ENCODE assay signal across 15 cellular contexts in genomic region chr7:2997014-2997413, GRCh38. TPM values are rescaled to one million over a fixed set of nuclear protein-coding genes. Genes with fewer than 3 reads are reported as not detected.
DNase-seq lines count a peak whose midpoint lies in the region; ATAC-seq, FAIRE-seq and TF ChIP-seq lines count a peak whose summit lies in the region.
"Had no signal": no experiment of that assay in that cellular context is flagged by ENCODE, and none has a peak within 500 bp of the region (broad histone marks: within the 10 kb centered on the region; RNA-seq: fewer than 3 reads in every experiment).

No MANE protein-coding gene starts in this region.

- no peak for ATAC-seq in activated naive CD8-positive, alpha-beta T cell treated with anti-CD3 and anti-CD28 coated beads, Interleukin-2, amount 10 ng/mL, durations not matched to agents 7 days and 5 days (ENCODE audit: low read depth)
- no peak for ATAC-seq in activated naive CD8-positive, alpha-beta T cell treated with anti-CD3 and anti-CD28 coated beads, Interleukin-2, amount 50 U/mL, for 24 hours
- no peak for ATAC-seq in GM19467 (IDR thresholded peaks at IDR 0.05; ENCODE audit: unreplicated experiment)
- ATAC-seq in upper lobe of left lung (ENCODE audit: low FRiP score in 2 of 2) = no peak
- ATAC-seq: GM12878 had no signal

- peaks cover 84% of the 10 kb centered on the region for H3K36me3 Mint-ChIP-seq in activated naive CD8-positive, alpha-beta T cell treated with anti-CD3 and anti-CD28 coated beads, Interleukin-2, amount 10 ng/mL, durations not matched to agents 7 days and 5 days
- H3K36me3 Mint-ChIP-seq in activated naive CD8-positive, alpha-beta T cell treated with anti-CD3 and anti-CD28 coated beads, Interleukin-2, amount 50 U/mL, for 24 hours (ENCODE audit: low read depth) = peaks cover 66% of the 10 kb centered on the region

- no peak overlapping the region for H3K4me3 Mint-ChIP-seq in activated naive CD8-positive, alpha-beta T cell treated with anti-CD3 and anti-CD28 coated beads, Interleukin-2, amount 10 ng/mL, durations not matched to agents 7 days and 5 days
- H3K4me3 Mint-ChIP-seq in activated naive CD8-positive, alpha-beta T cell treated with anti-CD3 and anti-CD28 coated beads, Interleukin-2, amount 50 U/mL, for 24 hours = no peak overlapping the region

- H3K27ac Mint-ChIP-seq in activated naive CD8-positive, alpha-beta T cell treated with anti-CD3 and anti-CD28 coated beads, Interleukin-2, amount 10 ng/mL, durations not matched to agents 7 days and 5 days = no peak overlapping the region
- no peak overlapping the region for H3K27ac Mint-ChIP-seq in activated naive CD8-positive, alpha-beta T cell treated with anti-CD3 and anti-CD28 coated beads, Interleukin-2, amount 50 U/mL, for 24 hours

- H3K9me3 ChIP-seq in upper lobe of left lung = no peaks in the 10 kb centered on the region
- H3K9me3 ChIP-seq: BE2C had no signal

- no peak overlapping the region for H3K27ac ChIP-seq in upper lobe of left lung

- WGBS in upper lobe of left lung, 2 donors = 85 to 87% methylated on average over 9 to 10 of the region's 10 CpGs

- TF ChIP-seq CTCF in upper lobe of left lung (IDR thresholded peaks at IDR 0.05) = no peak

- no peaks in the 10 kb centered on the region for H3K27me3 ChIP-seq in upper lobe of left lung
- H3K27me3 ChIP-seq: BE2C had no signal

- no peaks in the 10 kb centered on the region for H3K4me1 ChIP-seq in upper lobe of left lung
- H3K4me1 ChIP-seq: BE2C had no signal

- TF ChIP-seq EP300 in upper lobe of left lung (IDR thresholded peaks at IDR 0.05) = no peak

- peak; percentile 3 for DNase-seq in activated naive CD8-positive, alpha-beta T cell treated with anti-CD3 and anti-CD28 coated beads, Interleukin-2, amount 10 ng/mL, durations not matched to agents 7 days and 5 days
- DNase-seq in activated naive CD8-positive, alpha-beta T cell treated with anti-CD3 and anti-CD28 coated beads, Interleukin-2, amount 50 U/mL, for 24 hours = no peak
- DNase-seq in DMS 273 treated with DMSO at 0.1 percent for 48 hours (lab: John Stamatoyannopoulos, UW) = peak; percentile 16
- peak; percentile 18 for DNase-seq in islet precursor cell
- DNase-seq in urothelium cell line (ENCODE audit: low spot score) = no peak
- DNase-seq in upper lobe of left lung = no peak
- DNase-seq: BE2C; GDM1; GOT3; NCI-H187 treated with DMSO at 0.1 percent for 48 hours; NCI-H446 treated with DMSO at 0.1 percent for 48 hours; NK-92 treated with Interleukin-12 subunit alpha and Interleukin-12 subunit beta, amount 100 ng/mL, for 24 hours; SHP77 had no signal

- peaks cover 2% of the 10 kb centered on the region for H3K4me1 Mint-ChIP-seq in activated naive CD8-positive, alpha-beta T cell treated with anti-CD3 and anti-CD28 coated beads, Interleukin-2, amount 10 ng/mL, durations not matched to agents 7 days and 5 days
- peaks cover 4% of the 10 kb centered on the region for H3K4me1 Mint-ChIP-seq in activated naive CD8-positive, alpha-beta T cell treated with anti-CD3 and anti-CD28 coated beads, Interleukin-2, amount 50 U/mL, for 24 hours

- H3K4me3 ChIP-seq in upper lobe of left lung = no peak overlapping the region
- H3K4me3 ChIP-seq: GM12878 had no signal

- no peaks in the 10 kb centered on the region for H3K27me3 Mint-ChIP-seq in activated naive CD8-positive, alpha-beta T cell treated with anti-CD3 and anti-CD28 coated beads, Interleukin-2, amount 10 ng/mL, durations not matched to agents 7 days and 5 days
- H3K27me3 Mint-ChIP-seq in activated naive CD8-positive, alpha-beta T cell treated with anti-CD3 and anti-CD28 coated beads, Interleukin-2, amount 50 U/mL, for 24 hours = no peaks in the 10 kb centered on the region

- peaks cover 16% of the 10 kb centered on the region for H3K9me3 Mint-ChIP-seq in activated naive CD8-positive, alpha-beta T cell treated with anti-CD3 and anti-CD28 coated beads, Interleukin-2, amount 10 ng/mL, durations not matched to agents 7 days and 5 days
- peaks cover 18% of the 10 kb centered on the region for H3K9me3 Mint-ChIP-seq in activated naive CD8-positive, alpha-beta T cell treated with anti-CD3 and anti-CD28 coated beads, Interleukin-2, amount 50 U/mL, for 24 hours

- peak; percentile 91 for FAIRE-seq in urothelium cell line (lab: Jason Lieb, UNC)
- FAIRE-seq: GM12878 had no signal

- H3K36me3 ChIP-seq in upper lobe of left lung = no peaks in the 10 kb centered on the region
- H3K36me3 ChIP-seq: BE2C had no signal

- POLR2A ChIA-PET in activated naive CD8-positive, alpha-beta T cell treated with anti-CD3 and anti-CD28 coated beads, Interleukin-2, amount 10 ng/mL, durations not matched to agents 7 days and 5 days (lab: Charles Lee) = interaction anchor here (0.6 kb wide), 1 partner anchor 24 kb away, joined by 4 read pairs; no protein-coding TSS in a partner anchor

- no peak for TF ChIP-seq POLR2A in upper lobe of left lung (IDR thresholded peaks at IDR 0.05)

RNA-seq across cellular contexts. Expression of gene CARD11, which starts 46.7 kb away (rescaled TPM):
- 100 to 1,000 TPM; 140 to 151 TPM for total RNA-seq in activated naive CD8-positive, alpha-beta T cell treated with anti-CD3 and anti-CD28 coated beads, Interleukin-2, amount 10 ng/mL, durations not matched to agents 7 days and 5 days
- 10 to 100 TPM in 1 of 6 donors, 1 to 10 TPM in 5; 2.8 to 16.8 (median 6.8) TPM for total RNA-seq in upper lobe of left lung

Comparison
In these comparisons a context has a peak if more than half of its experiments do, and no peak if none do; other contexts are left out.
1. DNase-seq: peak in activated naive CD8-positive, alpha-beta T cell treated with anti-CD3 and anti-CD28 coated beads, Interleukin-2, amount 10 ng/mL, durations not matched to agents 7 days and 5 days (single experiment), DMS 273 treated with DMSO at 0.1 percent for 48 hours (single experiment) and islet precursor cell (single experiment); none in activated naive CD8-positive, alpha-beta T cell treated with anti-CD3 and anti-CD28 coated beads, Interleukin-2, amount 50 U/mL, for 24 hours (single experiment), urothelium cell line (single experiment) and upper lobe of left lung (0 of 2).
2. RNA of gene CARD11, which starts 46.7 kb away (total RNA-seq): 140 to 151 TPM in activated naive CD8-positive, alpha-beta T cell treated with anti-CD3 and anti-CD28 coated beads, Interleukin-2, amount 10 ng/mL, durations not matched to agents 7 days and 5 days; 2.8 to 16.8 TPM in upper lobe of left lung; every median in the first group is over 4 times any median in the second.